In genomic region chr1:193649587-193649986, GRCh38 we compare ENCODE assay signal across 18 cellular contexts.
"Had no signal": no experiment of that assay in that cellular context is flagged by ENCODE, and none has a peak within 500 bp of the region (broad histone marks: within the 10 kb centered on the region; RNA-seq: fewer than 3 reads in every experiment).

No MANE protein-coding gene starts in this region.

- H3K27me3 ChIP-seq: colonic mucosa, esophagus muscularis mucosa, foreskin keratinocyte, gastroesophageal sphincter, heart left ventricle, hepatocyte, left lung had no signal

- H3K27ac ChIP-seq: colonic mucosa, esophagus muscularis mucosa, foreskin keratinocyte, gastroesophageal sphincter, heart left ventricle, hepatocyte, left lung, lower lobe of right lung had no signal

- H3K4me2 ChIP-seq: hepatocyte had no signal

- DNase-seq: colonic mucosa; cortex of kidney; effector CD8-positive, alpha-beta T cell; foreskin keratinocyte; heart left ventricle; left cardiac atrium; left lung; left ventricle myocardium superior; lower lobe of right lung; mesenchymal stem cell; mucosa of descending colon; naive B cell had no signal

- H2AFZ ChIP-seq: hepatocyte had no signal

- H3K9me3 ChIP-seq: colonic mucosa had no signal

- H3K36me3 ChIP-seq: colonic mucosa, esophagus muscularis mucosa, gastroesophageal sphincter, heart left ventricle, left lung, lower lobe of right lung had no signal

- ATAC-seq: foreskin keratinocyte, gastroesophageal sphincter, heart left ventricle, left cardiac atrium, left lung, left ventricle myocardium superior, lower lobe of right lung, mucosa of descending colon had no signal

- H3K79me2 ChIP-seq: hepatocyte had no signal

- H3K4me1 ChIP-seq: colonic mucosa, esophagus muscularis mucosa, foreskin keratinocyte, gastroesophageal sphincter, heart left ventricle, left lung, lower lobe of right lung had no signal

- H3K4me3 ChIP-seq: colonic mucosa, esophagus muscularis mucosa, gastroesophageal sphincter, heart left ventricle, hepatocyte, left lung, lower lobe of right lung, mucosa of descending colon had no signal

- FAIRE-seq: endothelial cell of umbilical vein, islet of Langerhans, keratinocyte had no signal
